ENCODE assay signal across 8 cellular contexts in the genomic region with DNA sequence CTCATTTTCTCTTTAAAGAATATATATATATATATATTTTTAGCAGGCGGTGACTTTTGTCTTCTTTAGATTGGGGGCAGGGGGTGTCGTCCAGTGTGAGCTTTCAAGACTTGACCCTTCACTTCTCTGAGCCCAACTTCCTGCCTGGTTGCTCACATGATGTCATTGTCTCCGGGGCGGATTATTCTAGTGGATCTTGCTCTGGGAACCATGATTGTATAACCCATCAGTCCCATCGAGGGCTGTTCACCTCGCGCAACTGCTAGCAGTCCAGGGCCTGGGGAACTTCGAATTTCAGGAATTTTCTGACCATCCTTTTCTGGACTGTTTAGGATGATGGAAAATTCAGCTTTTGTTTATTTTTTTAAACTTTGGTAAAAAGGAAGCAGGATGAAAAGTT. TPM values are rescaled to one million over a fixed set of nuclear protein-coding genes. Genes with fewer than 3 reads are reported as not detected.
DNase-seq lines count a peak whose midpoint lies in the region; ATAC-seq and TF ChIP-seq lines count a peak whose summit lies in the region.

No MANE protein-coding gene starts in this region.

- peaks cover 6% of the 10 kb centered on the region for H3K27me3 Mint-ChIP-seq in activated naive CD8-positive, alpha-beta T cell treated with anti-CD3 and anti-CD28 coated beads, Interleukin-2, amount 10 ng/mL, durations not matched to agents 7 days and 5 days

- peaks cover 15% of the 10 kb centered on the region for H3K79me2 ChIP-seq in parathyroid adenoma

- DNase-seq in 8988T (peak; percentile 66), NCI-H226 (peak; percentile 33), heart left ventricle (peak in 4 of 5 donors; percentile 58 to 74 (median 62))
- no peak for DNase-seq in activated naive CD8-positive, alpha-beta T cell treated with anti-CD3 and anti-CD28 coated beads, Interleukin-2, amount 10 ng/mL, durations not matched to agents 7 days and 5 days

- H3K27me3 ChIP-seq in heart left ventricle, result no peaks in the 10 kb centered on the region
- no peaks in the 10 kb centered on the region for H3K27me3 ChIP-seq in parathyroid adenoma (ENCODE audit: control insufficient read depth, insufficient read depth, low read length)

- H3K9me3 Mint-ChIP-seq in activated naive CD8-positive, alpha-beta T cell treated with anti-CD3 and anti-CD28 coated beads, Interleukin-2, amount 10 ng/mL, durations not matched to agents 7 days and 5 days, result no peaks in the 10 kb centered on the region

- no peaks in the 10 kb centered on the region for H3K36me3 ChIP-seq in ES-I3 (ENCODE audit: insufficient read depth, low read length)
- no peaks in the 10 kb centered on the region for H3K36me3 ChIP-seq in heart left ventricle
- H3K36me3 ChIP-seq in parathyroid adenoma (ENCODE audit: control insufficient read depth, insufficient read depth, low read length), result no peaks in the 10 kb centered on the region

- peak overlapping the region; percentile 67; the same call in 1 of the 2 replicates for H3K9ac ChIP-seq in ES-I3 (ENCODE audit: low read depth, low read length)
- no peak overlapping the region for H3K9ac ChIP-seq in parathyroid adenoma

- peaks cover 8% of the 10 kb centered on the region; the same call in 1 of the 2 replicates for H3K4me1 ChIP-seq in ES-I3 (ENCODE audit: insufficient read depth, low read length)
- peaks cover 0 to 73% (median 41%) of the 10 kb centered on the region in 12 donors for H3K4me1 ChIP-seq in heart left ventricle
- no peaks in the 10 kb centered on the region for H3K4me1 ChIP-seq in parathyroid adenoma

- intact Hi-C loops in heart left ventricle (cut with DNase I), result loop anchor here in 9 of 10 donors (5.0 to 10.0 kb wide), 7 partner anchors 37 to 72 kb away; no protein-coding TSS in a partner anchor

- peaks cover 3% of the 10 kb centered on the region for H3K36me3 Mint-ChIP-seq in activated naive CD8-positive, alpha-beta T cell treated with anti-CD3 and anti-CD28 coated beads, Interleukin-2, amount 10 ng/mL, durations not matched to agents 7 days and 5 days

- H3K4me3 Mint-ChIP-seq in activated naive CD8-positive, alpha-beta T cell treated with anti-CD3 and anti-CD28 coated beads, Interleukin-2, amount 10 ng/mL, durations not matched to agents 7 days and 5 days, result peak overlapping the region; percentile 88

- H3K4me3 ChIP-seq in heart left ventricle, result peak overlapping the region; percentile 76 to 99 (median 94)
- H3K4me3 ChIP-seq in parathyroid adenoma (ENCODE audit: low read depth, low read length), result peak overlapping the region; percentile 77

- ATAC-seq in HG02884 (IDR thresholded peaks at IDR 0.05; ENCODE audit: unreplicated experiment) (peak; percentile 21), heart left ventricle (peak; percentile 30 to 85 (median 60)), HG02623 (IDR thresholded peaks at IDR 0.05; ENCODE audit: unreplicated experiment) (no peak)
- no peak for ATAC-seq in activated naive CD8-positive, alpha-beta T cell treated with anti-CD3 and anti-CD28 coated beads, Interleukin-2, amount 10 ng/mL, durations not matched to agents 7 days and 5 days (ENCODE audit: low read depth)

- 5 to 10% (median 7%) methylated on average over 8 of the region's 8 CpGs for WGBS in heart left ventricle, 4 donors

- H3K4me1 Mint-ChIP-seq in activated naive CD8-positive, alpha-beta T cell treated with anti-CD3 and anti-CD28 coated beads, Interleukin-2, amount 10 ng/mL, durations not matched to agents 7 days and 5 days, result peaks cover 46% of the 10 kb centered on the region

- peak overlapping the region; percentile 62 to 96 (median 92) for H3K27ac ChIP-seq in heart left ventricle
- peak overlapping the region; percentile 24 for H3K27ac ChIP-seq in parathyroid adenoma

- H3K9me3 ChIP-seq in ES-I3 (ENCODE audit: control insufficient read depth, insufficient read depth, low read length), result no peaks in the 10 kb centered on the region
- no peaks in the 10 kb centered on the region for H3K9me3 ChIP-seq in heart left ventricle
- H3K9me3 ChIP-seq in parathyroid adenoma (ENCODE audit: control insufficient read depth, low read length), result no peaks in the 10 kb centered on the region

- H2AFZ ChIP-seq in parathyroid adenoma, result peak overlapping the region; percentile 64

- TF ChIP-seq CTCF in heart left ventricle (IDR thresholded peaks at IDR 0.05), result no peak
- TF ChIP-seq CTCF in parathyroid adenoma (IDR thresholded peaks at IDR 0.05), result no peak

- no peak for TF ChIP-seq POLR2A in heart left ventricle (IDR thresholded peaks at IDR 0.05)

- peak overlapping the region; percentile 74 for H3K4me2 ChIP-seq in parathyroid adenoma (ENCODE audit: low read length)

- POLR2A ChIA-PET in activated naive CD8-positive, alpha-beta T cell treated with anti-CD3 and anti-CD28 coated beads, Interleukin-2, amount 10 ng/mL, durations not matched to agents 7 days and 5 days (lab: Charles Lee), result interaction anchor here (0.6 to 2.8 kb wide), 9 partner anchors 9 to 925 kb away, joined by 3 to 20 read pairs (median 4); partner anchors contain the start of gene TAGAP

- H3K27ac Mint-ChIP-seq in activated naive CD8-positive, alpha-beta T cell treated with anti-CD3 and anti-CD28 coated beads, Interleukin-2, amount 10 ng/mL, durations not matched to agents 7 days and 5 days, result peak overlapping the region; percentile 89

RNA-seq across cellular contexts. Expression of gene IGF2R, which starts 1.0 kb away (rescaled TPM):
- total RNA-seq in activated naive CD8-positive, alpha-beta T cell treated with anti-CD3 and anti-CD28 coated beads, Interleukin-2, amount 10 ng/mL, durations not matched to agents 7 days and 5 days, result 10 to 100 TPM; 75.0 to 77.7 TPM
- total RNA-seq in heart left ventricle, result 100 to 1,000 TPM in 2 of 9 donors, 10 to 100 TPM in 7; 49.3 to 111 (median 74.0) TPM
- 10 to 100 TPM; 15.4 to 38.0 TPM for polyA plus RNA-seq in heart left ventricle

Comparison
In these comparisons a context has a peak if more than half of its experiments do, and no peak if none do; other contexts are left out.
1. ATAC-seq: peak in HG02884 (single experiment) and heart left ventricle (4 of 4); none in activated naive CD8-positive, alpha-beta T cell treated with anti-CD3 and anti-CD28 coated beads, Interleukin-2, amount 10 ng/mL, durations not matched to agents 7 days and 5 days (single experiment) and HG02623 (single experiment).